In the genomic region with DNA sequence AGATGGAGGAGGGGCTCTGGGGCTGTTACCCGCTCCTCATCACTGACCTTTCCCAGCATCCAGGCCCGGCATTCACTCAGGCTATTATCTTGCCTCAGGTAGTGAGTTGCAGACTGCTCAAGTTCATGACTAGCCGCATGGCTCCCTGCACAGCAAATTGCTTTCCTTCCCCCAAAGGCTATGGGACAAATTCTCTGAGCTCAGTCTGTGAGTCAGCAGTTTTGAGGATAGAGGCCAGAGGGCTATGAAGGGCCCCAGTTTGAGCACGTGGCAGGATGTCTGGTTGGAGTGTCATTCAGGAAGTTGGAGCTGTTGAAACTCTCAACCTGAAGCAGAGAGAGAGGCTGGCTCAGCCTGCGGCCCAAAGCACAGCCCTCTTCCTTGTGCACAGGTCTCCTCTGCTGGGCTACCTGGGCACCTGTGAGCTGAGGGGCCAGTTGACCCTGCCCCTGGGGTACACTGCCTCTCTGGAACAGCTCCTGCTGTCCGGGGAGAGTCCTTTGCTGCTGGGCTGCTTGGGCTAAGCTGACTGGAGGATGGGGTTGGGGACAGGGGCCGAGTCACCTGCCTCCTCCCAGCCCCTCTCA, we compare ENCODE assay signal across 8 cellular contexts. TPM values are rescaled to one million over a fixed set of nuclear protein-coding genes. Genes with fewer than 3 reads are reported as not detected.
DNase-seq lines count a peak whose midpoint lies in the region; ATAC-seq and TF ChIP-seq lines count a peak whose summit lies in the region.

No MANE protein-coding gene starts in this region.

- peak in 1 of 2 donors; percentile 21 for TF ChIP-seq POLR2A in thyroid gland (IDR thresholded peaks at IDR 0.05)

- no peaks in the 10 kb centered on the region for H4K20me1 ChIP-seq in OCI-LY1 (ENCODE audit: insufficient read depth, low read length)

- H3K79me2 ChIP-seq in OCI-LY1 (ENCODE audit: insufficient read depth, low read length) = no peaks in the 10 kb centered on the region

- 47% methylated on average over 7 of the region's 7 CpGs for WGBS in liver
- WGBS in thyroid gland, 2 donors = 53 to 77% methylated on average over 5 of the region's 7 CpGs

- peak overlapping the region; percentile 38 for H3K27ac ChIP-seq in OCI-LY1 (ENCODE audit: low read depth, low read length, poor library complexity, severe bottlenecking)
- peak overlapping the region; percentile 61 to 93 for H3K27ac ChIP-seq in liver (ENCODE audit: low read depth in 1 of 2, low read length in 2 of 2)
- peak overlapping the region; percentile 73 to 80 (median 80) for H3K27ac ChIP-seq in thyroid gland

- H2AFZ ChIP-seq in OCI-LY1 (ENCODE audit: low read length) = peak overlapping the region; percentile 5; the same call in 1 of the 2 replicates

- no peak for TF ChIP-seq CTCF in OCI-LY1 (IDR thresholded peaks at IDR 0.05; ENCODE audit: low read length)
- TF ChIP-seq CTCF in MCF 10A (IDR thresholded peaks at IDR 0.05; ENCODE audit: unreplicated experiment) = no peak
- no peak for TF ChIP-seq CTCF in liver (IDR thresholded peaks at IDR 0.05; ENCODE audit: low read depth, low read length, missing input control)
- no peak for TF ChIP-seq CTCF in thyroid gland (IDR thresholded peaks at IDR 0.05)

- no peaks in the 10 kb centered on the region for H3K27me3 Mint-ChIP-seq in MCF 10A (ENCODE audit: insufficient read depth, unreplicated experiment)

- peak; percentile 98 for DNase-seq in HCEC 1CT
- DNase-seq in MCF 10A (ENCODE audit: unreplicated experiment) = peak; percentile 92
- peak; percentile 85 to 87 for DNase-seq in thyroid gland
- DNase-seq in NCI-H2029 treated with DMSO at 0.1 percent for 48 hours (lab: John Stamatoyannopoulos, UW) = no peak
- no peak for DNase-seq in NCI-H2081 treated with DMSO at 0.1 percent for 48 hours (lab: John Stamatoyannopoulos, UW)

- POLR2A ChIA-PET in MCF 10A (lab: Yijun Ruan, JAX) = interaction anchor here (0.6 to 1.6 kb wide), 7 partner anchors 7 to 795 kb away, joined by 3 to 7 read pairs (median 4); no protein-coding TSS in a partner anchor

- peak; percentile 47 to 62 for TF ChIP-seq RAD21 in liver (IDR thresholded peaks at IDR 0.05)

- H3K4me1 ChIP-seq in OCI-LY1 (ENCODE audit: insufficient read depth, low read length, severe bottlenecking) (peaks cover 17% of the 10 kb centered on the region), liver (ENCODE audit: control insufficient read depth in 4 of 4, insufficient read depth in 4 of 4, low read length in 3 of 4) (peaks cover 43 to 78% (median 66%) of the 10 kb centered on the region in 4 donors), thyroid gland (peaks cover 7 to 28% of the 10 kb centered on the region in 2 donors)

- H3K4me3 Mint-ChIP-seq in MCF 10A (ENCODE audit: unreplicated experiment) = no peak overlapping the region

- no peaks in the 10 kb centered on the region for H3K36me3 ChIP-seq in OCI-LY1 (ENCODE audit: insufficient read depth, low read length)
- H3K36me3 ChIP-seq in liver (ENCODE audit: control insufficient read depth in 4 of 4, insufficient read depth in 3 of 4, low read depth in 1 of 4, low read length in 3 of 4) = peaks cover 0 to 8% (median 3%) of the 10 kb centered on the region in 4 donors
- H3K36me3 ChIP-seq in thyroid gland = peaks cover 0 to 9% of the 10 kb centered on the region in 2 donors

- H3K27me3 ChIP-seq in OCI-LY1 (ENCODE audit: insufficient read depth, low read length) (no peaks in the 10 kb centered on the region), liver (ENCODE audit: control insufficient read depth in 4 of 4, insufficient read depth in 4 of 4, low read length in 3 of 4) (no peaks in the 10 kb centered on the region), thyroid gland (no peaks in the 10 kb centered on the region)

- peak overlapping the region; percentile 64 for H3K27ac Mint-ChIP-seq in MCF 10A (ENCODE audit: low read depth, unreplicated experiment)

- H3K9ac ChIP-seq in OCI-LY1 (ENCODE audit: low read length) = no peak overlapping the region; the same call in 1 of the 2 replicates
- H3K9ac ChIP-seq in liver (ENCODE audit: low read depth in 1 of 2, low read length in 2 of 2) = no peak overlapping the region

- peak overlapping the region; percentile 7; the same call in 1 of the 2 replicates for H3K4me2 ChIP-seq in OCI-LY1 (ENCODE audit: low read length)

- peak; percentile 76 for ATAC-seq in GM18498 (IDR thresholded peaks at IDR 0.05; ENCODE audit: unreplicated experiment)

- H3K9me2 ChIP-seq in OCI-LY1 (ENCODE audit: low read depth, low read length) = no peaks in the 10 kb centered on the region

- BruUV-seq in MCF 10A (replicated peaks; lab: Mats Ljungman, UMichigan) = no TSS peak

- CTCF ChIA-PET in MCF 10A (lab: Yijun Ruan, JAX) = interaction anchor here (1.2 kb wide), 1 partner anchor 87 kb away, joined by 3 read pairs; no protein-coding TSS in a partner anchor

- no peaks in the 10 kb centered on the region for H3F3A ChIP-seq in OCI-LY1 (ENCODE audit: insufficient read depth, low read length)

- peaks cover 9% of the 10 kb centered on the region for H3K4me1 Mint-ChIP-seq in MCF 10A (ENCODE audit: insufficient read depth, unreplicated experiment)

- no peaks in the 10 kb centered on the region for H3K9me3 Mint-ChIP-seq in MCF 10A (ENCODE audit: unreplicated experiment)

- intact Hi-C loops in MCF 10A (cut with micrococcal nuclease) = no loop called here
- intact Hi-C loops in thyroid gland (cut with DNase I) = no loop called here

- H3K4me3 ChIP-seq in OCI-LY1 (ENCODE audit: low read depth, low read length, poor library complexity, severe bottlenecking) (no peak overlapping the region), liver (ENCODE audit: low read depth in 1 of 3, low read length in 3 of 3) (no peak overlapping the region), thyroid gland (replicated peaks in 1 of 3) (no peak overlapping the region)

- no peaks in the 10 kb centered on the region for H3K9me3 ChIP-seq in OCI-LY1 (ENCODE audit: low read length)
- H3K9me3 ChIP-seq in liver (ENCODE audit: control insufficient read depth in 4 of 4, low read length in 3 of 4) = no peaks in the 10 kb centered on the region
- no peaks in the 10 kb centered on the region for H3K9me3 ChIP-seq in thyroid gland

- peaks cover 28% of the 10 kb centered on the region for H3K36me3 Mint-ChIP-seq in MCF 10A (ENCODE audit: insufficient read depth, unreplicated experiment)

TF ChIP-seq in liver, 16 proteins besides CTCF, POLR2A, EP300 and RAD21 (continues in another document):
- peak; percentile 78 for TF ChIP-seq YY1 (IDR thresholded peaks at IDR 0.05)
- TF ChIP-seq NR2F2 (IDR thresholded peaks at IDR 0.05) = no peak
- peak; percentile 96 for TF ChIP-seq MAX (IDR thresholded peaks at IDR 0.05)
- peak; percentile 58 to 81 for TF ChIP-seq HNF4A (conservative IDR thresholded peaks at IDR 0.05)
- no peak for TF ChIP-seq FOXA1 (IDR thresholded peaks at IDR 0.05)
- no peak for TF ChIP-seq ZBTB33 (IDR thresholded peaks at IDR 0.05)
- TF ChIP-seq HNF4G (IDR thresholded peaks at IDR 0.05) = no peak
- TF ChIP-seq EGR1 (IDR thresholded peaks at IDR 0.05; ENCODE audit: low read depth in 2 of 2) = no peak
- peak in 1 of 2 donors; percentile 60 for TF ChIP-seq GABPA (IDR thresholded peaks at IDR 0.05 in 1 of 2, conservative IDR thresholded peaks at IDR 0.05 in 1 of 2)
- no peak for TF ChIP-seq ATF3 (IDR thresholded peaks at IDR 0.05)
- TF ChIP-seq RXRA (IDR thresholded peaks at IDR 0.05) = peak; percentile 77 to 91
- TF ChIP-seq SP1 (IDR thresholded peaks at IDR 0.05) = peak; percentile 79
- peak in 1 of 2 donors; percentile 40 for TF ChIP-seq JUND (IDR thresholded peaks at IDR 0.05)

RNA-seq across cellular contexts. Expression of gene FAH, which starts 7.9 kb away (rescaled TPM):
- 25.3 and 32.8 TPM in 2 replicates for total RNA-seq in MCF 10A (2022)
- total RNA-seq in liver = 100 to 1,000 TPM in 1 of 2 donors, 10 to 100 TPM in 1; 42.1 to 195 TPM
- polyA plus RNA-seq in liver = 100 to 1,000 TPM; 176 to 226 TPM
- total RNA-seq in thyroid gland = 10 to 100 TPM; 14.0 to 30.2 (median 21.2) TPM

Comparison
In these comparisons a context has a peak if more than half of its experiments do, and no peak if none do; other contexts are left out.
1. DNase-seq: peak in HCEC 1CT (single experiment), MCF 10A (single experiment) and thyroid gland (2 of 2); none in NCI-H2029 treated with DMSO at 0.1 percent for 48 hours (single experiment) and NCI-H2081 treated with DMSO at 0.1 percent for 48 hours (single experiment).
2. Peak in every context shown above with its lines, with median percentiles within 50 percentile points of each other: H3K27ac ChIP-seq.